23 cellular contexts compared by ENCODE assay signal in genomic region chr14:59302313-59302712, GRCh38.
A peak's percentile ranks its signal among the peaks of the same experiment; 100 is the strongest.
DNase-seq lines count a peak whose midpoint lies in the region; ATAC-seq and TF ChIP-seq lines count a peak whose summit lies in the region.
"Had no signal": no experiment of that assay in that cellular context is flagged by ENCODE, and none has a peak within 500 bp of the region (broad histone marks: within the 10 kb centered on the region; RNA-seq: fewer than 3 reads in every experiment).

No MANE protein-coding gene starts in this region.

- H3K4me3 ChIP-seq in GM23338 (no peak overlapping the region), SU-DHL-6 (ENCODE audit: insufficient read depth, low read length, poor library complexity, severe bottlenecking) (peak overlapping the region; percentile 30)
- H3K4me3 ChIP-seq: GM23248, HAP-1, Peyer's patch had no signal

- H3K36me3 Mint-ChIP-seq in GM23338 (ENCODE audit: low read depth), result no peaks in the 10 kb centered on the region
- H3K36me3 Mint-ChIP-seq in stimulated activated effector memory CD8-positive, alpha-beta T cell treated with anti-CD3 and anti-CD28 coated beads, Interleukin-12 subunit alpha, Interleukin-12 subunit beta, amount 100 ng/mL, for 72 hours, result no peaks in the 10 kb centered on the region

- 0 out of 2 replicates have a peak overlapping the region, but pooled peaks have one; percentile 62 for H3K27ac Mint-ChIP-seq in GM23338
- peak overlapping the region; percentile 54 for H3K27ac Mint-ChIP-seq in stimulated activated effector memory CD8-positive, alpha-beta T cell treated with anti-CD3 and anti-CD28 coated beads, Interleukin-12 subunit alpha, Interleukin-12 subunit beta, amount 100 ng/mL, for 72 hours
- H3K27ac Mint-ChIP-seq: B cell; CD4-positive, alpha-beta T cell had no signal

- H3K79me2 ChIP-seq in GM23338 (replicated peaks; ENCODE audit: insufficient read depth) (no peaks in the 10 kb centered on the region), SU-DHL-6 (ENCODE audit: insufficient read depth, low read length) (peaks cover 37% of the 10 kb centered on the region)

- H3K9ac ChIP-seq in SU-DHL-6 (ENCODE audit: low read length), result peak overlapping the region; percentile 52
- H3K9ac ChIP-seq: GM23248 had no signal

- H3K9me2 ChIP-seq in GM23338 (ENCODE audit: insufficient read depth) (peaks cover 3% of the 10 kb centered on the region; the same call in 1 of the 2 replicates), SU-DHL-6 (replicated peaks; ENCODE audit: insufficient read depth, low read length) (no peaks in the 10 kb centered on the region)

- H3K4me3 Mint-ChIP-seq in GM23338, result no peak overlapping the region
- H3K4me3 Mint-ChIP-seq in stimulated activated effector memory CD8-positive, alpha-beta T cell treated with anti-CD3 and anti-CD28 coated beads, Interleukin-12 subunit alpha, Interleukin-12 subunit beta, amount 100 ng/mL, for 72 hours, result no peak overlapping the region
- H3K4me3 Mint-ChIP-seq: CD4-positive, alpha-beta T cell had no signal

- H3K36me3 ChIP-seq in GM23338 (ENCODE audit: insufficient read depth) (no peaks in the 10 kb centered on the region), SU-DHL-6 (ENCODE audit: low read length) (no peaks in the 10 kb centered on the region)
- H3K36me3 ChIP-seq: HAP-1, Peyer's patch had no signal

- peak; percentile 51 for ATAC-seq in Right ventricle myocardium superior (ENCODE audit: poor library complexity)
- ATAC-seq in Right ventricle myocardium inferior, result no peak
- no peak for ATAC-seq in GM23338
- no peak for ATAC-seq in stimulated activated effector memory CD8-positive, alpha-beta T cell treated with anti-CD3 and anti-CD28 coated beads, Interleukin-12 subunit alpha, Interleukin-12 subunit beta, amount 100 ng/mL, for 72 hours
- no peak for ATAC-seq in GM18861 (IDR thresholded peaks at IDR 0.05; ENCODE audit: unreplicated experiment)

- no peak overlapping the region for H2AFZ ChIP-seq in GM23338
- no peak overlapping the region for H2AFZ ChIP-seq in SU-DHL-6 (ENCODE audit: low read depth, low read length, severe bottlenecking)
- H2AFZ ChIP-seq: GM23248 had no signal

- intact Hi-C loops in Right ventricle myocardium superior (cut with DNase I) (no loop called here), Right ventricle myocardium inferior (cut with DNase I) (no loop called here)

- H3K4me1 Mint-ChIP-seq in GM23338, result peaks cover 13% of the 10 kb centered on the region
- peaks cover 16% of the 10 kb centered on the region for H3K4me1 Mint-ChIP-seq in stimulated activated effector memory CD8-positive, alpha-beta T cell treated with anti-CD3 and anti-CD28 coated beads, Interleukin-12 subunit alpha, Interleukin-12 subunit beta, amount 100 ng/mL, for 72 hours

- no peak overlapping the region for H3K4me2 ChIP-seq in GM23338
- H3K4me2 ChIP-seq in SU-DHL-6 (ENCODE audit: low read depth, low read length, poor library complexity, severe bottlenecking), result peak overlapping the region; percentile 79

- no peaks in the 10 kb centered on the region for H3K27me3 Mint-ChIP-seq in GM23338 (ENCODE audit: insufficient read depth, low read depth, poor library complexity)
- H3K27me3 Mint-ChIP-seq: B cell; CD4-positive, alpha-beta T cell had no signal

- no peak overlapping the region for H3K27ac ChIP-seq in GM23338 (ENCODE audit: low read depth)
- peak overlapping the region; percentile 89 for H3K27ac ChIP-seq in SU-DHL-6 (ENCODE audit: low read depth, low read length)

- H3F3A ChIP-seq in GM23338 (replicated peaks; ENCODE audit: low read depth) (no peaks in the 10 kb centered on the region), SU-DHL-6 (ENCODE audit: insufficient read depth) (peaks cover 30% of the 10 kb centered on the region; the same call in 1 of the 2 replicates)

- no peaks in the 10 kb centered on the region for H3K9me3 Mint-ChIP-seq in GM23338
- H3K9me3 Mint-ChIP-seq in stimulated activated effector memory CD8-positive, alpha-beta T cell treated with anti-CD3 and anti-CD28 coated beads, Interleukin-12 subunit alpha, Interleukin-12 subunit beta, amount 100 ng/mL, for 72 hours, result no peaks in the 10 kb centered on the region
- H3K9me3 Mint-ChIP-seq: CD4-positive, alpha-beta T cell had no signal

- H4K20me1 ChIP-seq in GM23338 (replicated peaks; ENCODE audit: insufficient read depth) (no peaks in the 10 kb centered on the region), SU-DHL-6 (ENCODE audit: low read depth, low read length) (no peaks in the 10 kb centered on the region)

- no peaks in the 10 kb centered on the region for H3K9me3 ChIP-seq in SU-DHL-6 (ENCODE audit: insufficient read depth, low read length)
- H3K9me3 ChIP-seq: Caco-2, HAP-1, Peyer's patch had no signal

- TF ChIP-seq CTCF in GM23338 (conservative IDR thresholded peaks at IDR 0.05; ENCODE audit: low read depth in 2 of 2), result no peak
- no peak for TF ChIP-seq CTCF in SU-DHL-6 (IDR thresholded peaks at IDR 0.05; ENCODE audit: insufficient read depth, low read length, poor library complexity, severe bottlenecking)

- DNase-seq in Right ventricle myocardium superior, result no peak
- DNase-seq in Right ventricle myocardium inferior (ENCODE audit: missing footprints), result no peak
- no peak for DNase-seq in GM23338 (ENCODE audit: low spot score)
- no peak for DNase-seq in stimulated activated effector memory CD8-positive, alpha-beta T cell treated with anti-CD3 and anti-CD28 coated beads, Interleukin-12 subunit alpha, Interleukin-12 subunit beta, amount 100 ng/mL, for 72 hours (ENCODE audit: low spot score in 2 of 2)
- DNase-seq in DMS79 treated with DMSO at 0.1 percent for 48 hours (lab: John Stamatoyannopoulos, UW), result no peak
- no peak for DNase-seq in activated CD4-positive, alpha-beta T cell treated with anti-CD3 and anti-CD28 coated beads for 48 hours
- DNase-seq: Caco-2; CD4-positive, alpha-beta T cell; DMS 273 treated with DMSO at 0.1 percent for 48 hours; GM23248; KG1; NCI-H1092 treated with DMSO at 0.1 percent for 48 hours; NCI-H1436 treated with DMSO at 0.1 percent for 48 hours; NCI-H1930; NCI-H226; NCI-H510A treated with DMSO at 0.1 percent for 48 hours; NCI-H748 treated with DMSO at 0.1 percent for 48 hours; NK-92 treated with Interleukin-12 subunit alpha and Interleukin-12 subunit beta, amount 100 ng/mL, for 24 hours; Peyer's patch had no signal

- H3K27me3 ChIP-seq in GM23338 (ENCODE audit: insufficient read depth), result no peaks in the 10 kb centered on the region
- no peaks in the 10 kb centered on the region for H3K27me3 ChIP-seq in SU-DHL-6 (ENCODE audit: low read length)
- H3K27me3 ChIP-seq: Peyer's patch had no signal

- peaks cover 9% of the 10 kb centered on the region for H3K4me1 ChIP-seq in GM23338 (ENCODE audit: insufficient read depth)
- H3K4me1 ChIP-seq: HAP-1 had no signal

TF ChIP-seq in GM23338, 12 proteins besides CTCF, POLR2A, EP300 and RAD21 (continues in another document):
- TF ChIP-seq POLR2AphosphoS5 (IDR thresholded peaks at IDR 0.05; ENCODE audit: low read depth) (no peak), EZH2 (IDR thresholded peaks at IDR 0.05; ENCODE audit: low read depth, unreplicated experiment) (no peak), STAT1 (IDR thresholded peaks at IDR 0.05; ENCODE audit: unreplicated experiment) (no peak), ETS1 (IDR thresholded peaks at IDR 0.05) (no peak), ZNF331 (CRISPR knock-in tag; IDR thresholded peaks at IDR 0.05; ENCODE audit: low read depth) (no peak), CREB1 (CRISPR knock-in tag; IDR thresholded peaks at IDR 0.05; ENCODE audit: low read depth) (no peak), EZH2phosphoT487 (IDR thresholded peaks at IDR 0.05; ENCODE audit: unreplicated experiment) (no peak), REST (IDR thresholded peaks at IDR 0.05; ENCODE audit: unreplicated experiment) (no peak), NANOG (IDR thresholded peaks at IDR 0.05; ENCODE audit: borderline replicate concordance) (no peak)
